Comparison of ENCODE assay signal across 26 cellular contexts in genomic region chr22:23093090-23093788, GRCh38. TPM values are rescaled to one million over a fixed set of nuclear protein-coding genes. Genes with fewer than 3 reads are reported as not detected.
A peak's percentile ranks its signal among the peaks of the same experiment; 100 is the strongest.
DNase-seq lines count a peak whose midpoint lies in the region; ATAC-seq, FAIRE-seq and TF ChIP-seq lines count a peak whose summit lies in the region.
"Had no signal": no experiment of that assay in that cellular context is flagged by ENCODE, and none has a peak within 500 bp of the region (broad histone marks: within the 10 kb centered on the region; RNA-seq: fewer than 3 reads in every experiment).

No MANE protein-coding gene starts in this region.

- no peak for TF ChIP-seq CTCF in K562 (IDR thresholded peaks at IDR 0.05 in 2 of 3, conservative IDR thresholded peaks at IDR 0.05 in 1 of 3; ENCODE audit: insufficient read depth in 2 of 3, low read depth in 1 of 3, low read length in 3 of 3)
- TF ChIP-seq CTCF in progenitor cell of endocrine pancreas (IDR thresholded peaks at IDR 0.05; ENCODE audit: unreplicated experiment), result no peak

- H3K9me3 ChIP-seq in BLaER1 (no peaks in the 10 kb centered on the region), K562 (replicated peaks; ENCODE audit: control insufficient read depth, insufficient read depth, low read depth, low read length) (no peaks in the 10 kb centered on the region; the same call in 1 of the 2 replicates)
- H3K9me3 ChIP-seq: MG63, SJSA1 had no signal

- no peak for FAIRE-seq in K562 (lab: Jason Lieb, UNC)
- FAIRE-seq: GM12878, HTR-8/SVneo had no signal

- H3K27me3 ChIP-seq in BLaER1, result no peaks in the 10 kb centered on the region
- H3K27me3 ChIP-seq in K562 (ENCODE audit: control insufficient read depth in 2 of 2, insufficient read depth in 2 of 2, low read length in 2 of 2), result peaks cover 74 to 100% of the 10 kb centered on the region in 2 experiments
- H3K27me3 ChIP-seq in layer of hippocampus (ENCODE audit: control insufficient read depth, insufficient read depth, low read length), result no peaks in the 10 kb centered on the region
- H3K27me3 ChIP-seq: MG63, SJSA1 had no signal

- intact Hi-C loops in K562 (cut with micrococcal nuclease), result no loop called here

- H2AFZ ChIP-seq in K562 (ENCODE audit: low read depth, low read length), result no peak overlapping the region
- H2AFZ ChIP-seq: GM23248 had no signal

- H3K27me3 Mint-ChIP-seq in progenitor cell of endocrine pancreas, result no peaks in the 10 kb centered on the region
- peaks cover 7% of the 10 kb centered on the region for H3K27me3 Mint-ChIP-seq in activated naive CD4-positive, alpha-beta T cell treated with anti-CD3 and anti-CD28 coated beads, Interleukin-2, amount 10 ng/mL, durations not matched to agents 7 days and 5 days
- H3K27me3 Mint-ChIP-seq: B cell; CD4-positive, alpha-beta memory T cell had no signal

- H3K36me3 Mint-ChIP-seq in progenitor cell of endocrine pancreas (ENCODE audit: insufficient read depth), result no peaks in the 10 kb centered on the region
- H3K36me3 Mint-ChIP-seq in activated naive CD4-positive, alpha-beta T cell treated with anti-CD3 and anti-CD28 coated beads, Interleukin-2, amount 10 ng/mL, durations not matched to agents 7 days and 5 days, result no peaks in the 10 kb centered on the region
- H3K36me3 Mint-ChIP-seq: CD4-positive, alpha-beta memory T cell had no signal

- H3K27ac Mint-ChIP-seq in progenitor cell of endocrine pancreas, result peak overlapping the region; percentile 87
- H3K27ac Mint-ChIP-seq in activated naive CD4-positive, alpha-beta T cell treated with anti-CD3 and anti-CD28 coated beads, Interleukin-2, amount 10 ng/mL, durations not matched to agents 7 days and 5 days, result no peak overlapping the region
- H3K27ac Mint-ChIP-seq: B cell; CD4-positive, alpha-beta memory T cell had no signal

- H3K4me3 ChIP-seq in BLaER1 (no peak overlapping the region), K562 (no peak overlapping the region)
- H3K4me3 ChIP-seq: GM12878, GM23248, MG63, SJSA1 had no signal

- H3K79me2 ChIP-seq in K562 (ENCODE audit: control insufficient read depth, insufficient read depth, low read length), result no peaks in the 10 kb centered on the region

- CTCF ChIA-PET in K562 (lab: Yijun Ruan, JAX; ENCODE audit: low intra/inter-chr PET ratio), result no interaction called here
- CTCF ChIA-PET in activated naive CD4-positive, alpha-beta T cell treated with anti-CD3 and anti-CD28 coated beads, Interleukin-2, amount 10 ng/mL, durations not matched to agents 7 days and 5 days (lab: Charles Lee), result no interaction called here

- peaks cover 47% of the 10 kb centered on the region for H3K9me1 ChIP-seq in K562 (ENCODE audit: control insufficient read depth, insufficient read depth, low read length)

- under 1% methylated on average over 13 of the region's 13 CpGs for WGBS in K562 (ENCODE audit: insufficient coverage, low coverage, missing lambda C conversion rate)

- BruUV-seq in K562 (replicated peaks; lab: Mats Ljungman, UMichigan), result no TSS peak

- ATAC-seq in K562, result no peak
- no peak for ATAC-seq in GM19397 (IDR thresholded peaks at IDR 0.05; ENCODE audit: unreplicated experiment)
- no peak for ATAC-seq in GM21786 (IDR thresholded peaks at IDR 0.05; ENCODE audit: unreplicated experiment)
- ATAC-seq: GM12878, HCT116 had no signal

- H3K4me3 Mint-ChIP-seq in progenitor cell of endocrine pancreas (ENCODE audit: low read depth), result no peak overlapping the region
- H3K4me3 Mint-ChIP-seq in activated naive CD4-positive, alpha-beta T cell treated with anti-CD3 and anti-CD28 coated beads, Interleukin-2, amount 10 ng/mL, durations not matched to agents 7 days and 5 days, result no peak overlapping the region
- H3K4me3 Mint-ChIP-seq: B cell; CD4-positive, alpha-beta memory T cell had no signal

- DNase-seq in K562 (ENCODE audit: extremely low read depth in 1 of 4, low spot score in 3 of 4) (peak in 3 of 4 experiments; percentile 54 to 62 (median 57)), progenitor cell of endocrine pancreas (ENCODE audit: low spot score, unreplicated experiment) (no peak), COLO829 (ENCODE audit: low spot score) (no peak)
- no peak for DNase-seq in activated naive CD4-positive, alpha-beta T cell treated with anti-CD3 and anti-CD28 coated beads, Interleukin-2, amount 10 ng/mL, durations not matched to agents 7 days and 5 days
- DNase-seq: Calu3; CD4-positive, alpha-beta memory T cell; GM23248; IMR-90; Kasumi-1; MG63; NCI-H1048; NCI-H1436 treated with DMSO at 0.1 percent for 48 hours; NCI-H2081; NCI-H2171 treated with DMSO at 0.1 percent for 48 hours; NCI-H82 had no signal

- peaks cover 100% of the 10 kb centered on the region for H4K20me1 ChIP-seq in BLaER1
- H4K20me1 ChIP-seq in K562 (replicated peaks; ENCODE audit: control insufficient read depth, insufficient read depth, low read length), result peaks cover 100% of the 10 kb centered on the region

- peak overlapping the region; percentile 62; the same call in 1 of the 2 replicates for H3K4me2 ChIP-seq in BLaER1
- no peak overlapping the region for H3K4me2 ChIP-seq in K562 (ENCODE audit: insufficient read depth, low read length)

- H3K27ac ChIP-seq in BLaER1, result no peak overlapping the region
- H3K27ac ChIP-seq in K562 (ENCODE audit: extremely low read depth, low read depth, low read length), result no peak overlapping the region
- H3K27ac ChIP-seq in layer of hippocampus (ENCODE audit: low read depth, low read length), result peak overlapping the region; percentile 5
- H3K27ac ChIP-seq: GM23248, SJSA1 had no signal

- H3K36me3 ChIP-seq in BLaER1 (peaks cover 47% of the 10 kb centered on the region), K562 (ENCODE audit: control insufficient read depth, insufficient read depth, low read length) (no peaks in the 10 kb centered on the region)
- H3K36me3 ChIP-seq: MG63 had no signal

- TF ChIP-seq RAD21 in K562 (CRISPR knock-in tag; conservative IDR thresholded peaks at IDR 0.05 in 1 of 2, IDR thresholded peaks at IDR 0.05 in 1 of 2), result no peak

- H3K9me3 Mint-ChIP-seq in progenitor cell of endocrine pancreas (ENCODE audit: low read depth), result no peaks in the 10 kb centered on the region
- H3K9me3 Mint-ChIP-seq in activated naive CD4-positive, alpha-beta T cell treated with anti-CD3 and anti-CD28 coated beads, Interleukin-2, amount 10 ng/mL, durations not matched to agents 7 days and 5 days, result no peaks in the 10 kb centered on the region
- H3K9me3 Mint-ChIP-seq: CD4-positive, alpha-beta memory T cell had no signal

- no peak for TF ChIP-seq POLR2A in K562 (conservative IDR thresholded peaks at IDR 0.05)

- POLR2A ChIA-PET in K562 (lab: Yijun Ruan, JAX), result interaction anchor here (19.9 kb wide), 1 partner anchor 23 kb away, joined by 414 read pairs; no protein-coding TSS in a partner anchor

- H3K9ac ChIP-seq in BLaER1, result peak overlapping the region; percentile 65; the same call in 1 of the 2 replicates
- H3K9ac ChIP-seq in K562 (ENCODE audit: insufficient read depth in 1 of 2, low read depth in 2 of 2, low read length in 2 of 2), result peak overlapping the region in 1 of 2 experiments; percentile 15; a peak in 1 of 4 replicates
- H3K9ac ChIP-seq: GM23248 had no signal

- no peak for TF ChIP-seq EP300 in K562 (IDR thresholded peaks at IDR 0.05; ENCODE audit: low read length)

- H3K4me1 Mint-ChIP-seq in progenitor cell of endocrine pancreas (ENCODE audit: low read depth), result peaks cover 2% of the 10 kb centered on the region
- H3K4me1 Mint-ChIP-seq in activated naive CD4-positive, alpha-beta T cell treated with anti-CD3 and anti-CD28 coated beads, Interleukin-2, amount 10 ng/mL, durations not matched to agents 7 days and 5 days, result peaks cover 5% of the 10 kb centered on the region

- H3K4me1 ChIP-seq in BLaER1, result peaks cover 65% of the 10 kb centered on the region
- H3K4me1 ChIP-seq in K562 (replicated peaks in 1 of 2; ENCODE audit: control insufficient read depth in 2 of 2, insufficient read depth in 2 of 2, low read length in 2 of 2), result peaks cover 2 to 30% of the 10 kb centered on the region in 2 experiments; a peak in 3 of 5 replicates

- in situ Hi-C loops in K562 (cut with MboI), result no loop called here

RNA-seq across cellular contexts. Expression of gene GNAZ, which starts 22.9 kb away (rescaled TPM):
- 0.79 and 1.2 TPM in 2 replicates for total RNA-seq in K562 (2011; cell fraction: chromatin; rRNA removed; ENCODE audit: low replicate concordance)
- total RNA-seq in K562 (2011; cell fraction: nucleolus; rRNA removed), result 0.50 and 0.79 TPM in 2 replicates
- total RNA-seq in K562 (2011; cell fraction: nucleoplasm; rRNA removed), result 0.29 and 0.46 TPM in 2 replicates
- total RNA-seq in K562 (2014; rRNA removed) (0.14 and 0.24 TPM in 2 replicates), K562 (2014; rRNA removed; fragmentation: Illumina TruSeq; extraction: Trizol) (0.04 and 0.10 TPM in 2 replicates), K562 (2015; rRNA removed; fragmentation: Illumina TruSeq; extraction: Trizol) (0.04 and 0.11 TPM in 2 replicates), K562 (2021) (0.22 and 0.74 TPM in 2 replicates), progenitor cell of endocrine pancreas (16.3 and 19.2 TPM in 2 replicates)
- polyA plus RNA-seq in K562 (2011; rRNA removed) (0.13 and 0.22 TPM in 2 replicates), K562 (2014; fragmentation: Illumina TruSeq; extraction: Trizol) (0.12 and 0.13 TPM in 2 replicates), K562 (2014; fragmentation: Nextera tagmentation; extraction: Ambion mirVana) (not detected), K562 (2014; rRNA removed) (0.18 TPM in 1 of 2 replicates, not detected in the other)
- 0.15 and 0.31 TPM in 2 replicates for polyA plus RNA-seq in K562 (2011; cell fraction: cytosol; rRNA removed)
- 0.35 and 0.60 TPM in 2 replicates for polyA plus RNA-seq in K562 (2011; cell fraction: nucleus; rRNA removed)
- polyA plus RNA-seq in K562 (2012), result 0.14 and 0.26 TPM in 2 replicates
- polyA minus RNA-seq in K562 (2011; rRNA and poly(A)+ RNA removed), result 0.21 and 0.32 TPM in 2 replicates
- 0.57 TPM in 1 of 2 replicates, not detected in the other for polyA minus RNA-seq in K562 (2011; cell fraction: cytosol; rRNA and poly(A)+ RNA removed)
- polyA minus RNA-seq in K562 (2011; cell fraction: nucleus; rRNA and poly(A)+ RNA removed), result 0.40 and 0.67 TPM in 2 replicates

RNA-seq across cellular contexts. Expression of gene RSPH14, which starts 48.6 kb away (rescaled TPM):
- not detected in 2 replicates for total RNA-seq in K562 (2011; cell fraction: chromatin; rRNA removed; ENCODE audit: low replicate concordance)
- total RNA-seq in K562 (2011; cell fraction: nucleolus; rRNA removed), result not detected in 2 replicates
- total RNA-seq in K562 (2011; cell fraction: nucleoplasm; rRNA removed), result not detected in 2 replicates
- total RNA-seq in K562 (2014; rRNA removed), result not detected in 2 replicates
- total RNA-seq in K562 (2014; rRNA removed; fragmentation: Illumina TruSeq; extraction: Trizol), result not detected in 2 replicates
- not detected in 2 replicates for total RNA-seq in K562 (2015; rRNA removed; fragmentation: Illumina TruSeq; extraction: Trizol)
- total RNA-seq in K562 (2021), result not detected in 2 replicates
- polyA plus RNA-seq in K562 (2011; rRNA removed), result 0.24 TPM in 1 of 2 replicates, not detected in the other
- polyA plus RNA-seq in K562 (2011; cell fraction: cytosol; rRNA removed), result not detected in 2 replicates
- 0.27 TPM in 1 of 2 replicates, not detected in the other for polyA plus RNA-seq in K562 (2011; cell fraction: nucleus; rRNA removed)
- polyA plus RNA-seq in K562 (2012), result not detected in 2 replicates
- polyA plus RNA-seq in K562 (2014; fragmentation: Illumina TruSeq; extraction: Trizol), result not detected in 2 replicates
- polyA plus RNA-seq in K562 (2014; fragmentation: Nextera tagmentation; extraction: Ambion mirVana), result under 1 TPM in 1 of 2 experiments, not detected in 1; 0.35 TPM
- not detected in 2 replicates for polyA plus RNA-seq in K562 (2014; rRNA removed)
- polyA minus RNA-seq in K562 (2011; rRNA and poly(A)+ RNA removed), result not detected in 2 replicates
- polyA minus RNA-seq in K562 (2011; cell fraction: cytosol; rRNA and poly(A)+ RNA removed), result not detected in 2 replicates
- not detected in 2 replicates for polyA minus RNA-seq in K562 (2011; cell fraction: nucleus; rRNA and poly(A)+ RNA removed)
- total RNA-seq in progenitor cell of endocrine pancreas, result 2.4 and 3.6 TPM in 2 replicates
- total RNA-seq: A172; B cell; Calu3; CD4-positive, alpha-beta memory T cell; GM23248; IMR-90; NCI-H460; SJSA1 had no signal
- polyA plus RNA-seq: CD4-positive, alpha-beta memory T cell; GM23248; IMR-90 had no signal

RNA-seq across cellular contexts. Expression of gene RAB36, which starts 52.0 kb away (rescaled TPM):
- total RNA-seq in K562 (2011; cell fraction: chromatin; rRNA removed; ENCODE audit: low replicate concordance), result not detected in 2 replicates
- total RNA-seq in K562 (2011; cell fraction: nucleolus; rRNA removed), result not detected in 2 replicates
- not detected in 2 replicates for total RNA-seq in K562 (2011; cell fraction: nucleoplasm; rRNA removed)
- total RNA-seq in K562 (2014; rRNA removed), result 0.04 and 0.50 TPM in 2 replicates
- total RNA-seq in K562 (2014; rRNA removed; fragmentation: Illumina TruSeq; extraction: Trizol), result not detected in 2 replicates
- not detected in 2 replicates for total RNA-seq in K562 (2015; rRNA removed; fragmentation: Illumina TruSeq; extraction: Trizol)
- total RNA-seq in K562 (2021), result 0.09 TPM in 1 of 2 replicates, not detected in the other
- 0.01 and 0.04 TPM in 2 replicates for polyA plus RNA-seq in K562 (2011; rRNA removed)
- 0.58 TPM in 1 of 2 replicates, not detected in the other for polyA plus RNA-seq in K562 (2011; cell fraction: cytosol; rRNA removed)
- 0.06 TPM in 1 of 2 replicates, not detected in the other for polyA plus RNA-seq in K562 (2011; cell fraction: nucleus; rRNA removed)
- 0.08 and 0.18 TPM in 2 replicates for polyA plus RNA-seq in K562 (2012)
- polyA plus RNA-seq in K562 (2014; fragmentation: Illumina TruSeq; extraction: Trizol), result not detected in 2 replicates
- polyA plus RNA-seq in K562 (2014; fragmentation: Nextera tagmentation; extraction: Ambion mirVana), result under 1 TPM; 0.04 to 0.08 TPM
- polyA plus RNA-seq in K562 (2014; rRNA removed), result 0.08 TPM in 1 of 2 replicates, not detected in the other
- 0.42 TPM in 1 of 2 replicates, not detected in the other for polyA minus RNA-seq in K562 (2011; rRNA and poly(A)+ RNA removed)
- not detected in 2 replicates for polyA minus RNA-seq in K562 (2011; cell fraction: cytosol; rRNA and poly(A)+ RNA removed)
- 0.11 and 0.40 TPM in 2 replicates for polyA minus RNA-seq in K562 (2011; cell fraction: nucleus; rRNA and poly(A)+ RNA removed)
- 10.1 and 10.3 TPM in 2 replicates for total RNA-seq in progenitor cell of endocrine pancreas

Comparison
In these comparisons a context has a peak if more than half of its experiments do, and no peak if none do; other contexts are left out.
1. DNase-seq: peak in K562 (3 of 4); none in progenitor cell of endocrine pancreas (single experiment), COLO829 (single experiment) and activated naive CD4-positive, alpha-beta T cell treated with anti-CD3 and anti-CD28 coated beads, Interleukin-2, amount 10 ng/mL, durations not matched to agents 7 days and 5 days (single experiment).